In genomic region chr19:3124630-3125029, GRCh38 we compare ENCODE assay signal across 25 cellular contexts. TPM values are rescaled to one million over a fixed set of nuclear protein-coding genes. Genes with fewer than 3 reads are reported as not detected.
DNase-seq lines count a peak whose midpoint lies in the region; ATAC-seq and TF ChIP-seq lines count a peak whose summit lies in the region.
"Had no signal": no experiment of that assay in that cellular context is flagged by ENCODE, and none has a peak within 500 bp of the region (broad histone marks: within the 10 kb centered on the region; RNA-seq: fewer than 3 reads in every experiment).

No MANE protein-coding gene starts in this region.

- no TSS peak for BruUV-seq in OCI-LY7 (replicated peaks; lab: Mats Ljungman, UMichigan)

- no peaks in the 10 kb centered on the region for H3K9me3 ChIP-seq in BLaER1
- H3K9me3 ChIP-seq in OCI-LY7 (ENCODE audit: low read length): no peaks in the 10 kb centered on the region

- H3K4me3 ChIP-seq in BLaER1: no peak overlapping the region
- H3K4me3 ChIP-seq in GM06990 (replicated peaks; ENCODE audit: low read depth, low read length): no peak overlapping the region
- H3K4me3 ChIP-seq in OCI-LY7 (ENCODE audit: low read depth, low read length, poor library complexity, severe bottlenecking): no peak overlapping the region

- TF ChIP-seq CTCF in GM06990 (IDR thresholded peaks at IDR 0.05; ENCODE audit: insufficient read depth, low read length, poor library complexity, severe bottlenecking) (no peak), OCI-LY7 (conservative IDR thresholded peaks at IDR 0.05; ENCODE audit: low read length) (no peak)

- no peak overlapping the region for H2AFZ ChIP-seq in OCI-LY7 (ENCODE audit: low read length)

- H3K27ac ChIP-seq in BLaER1: peak overlapping the region; percentile 71
- H3K27ac ChIP-seq in OCI-LY7 (ENCODE audit: low read depth, low read length, poor library complexity, severe bottlenecking): no peak overlapping the region

- peaks cover 83% of the 10 kb centered on the region for H3K4me1 ChIP-seq in BLaER1
- H3K4me1 ChIP-seq in OCI-LY7 (ENCODE audit: insufficient read depth, low read length, poor library complexity, severe bottlenecking): peaks cover 12% of the 10 kb centered on the region

- H3K9me2 ChIP-seq in OCI-LY7 (ENCODE audit: insufficient read depth, low read length): no peaks in the 10 kb centered on the region

- no peaks in the 10 kb centered on the region for H3K27me3 ChIP-seq in BLaER1
- H3K27me3 ChIP-seq in GM06990 (replicated peaks; ENCODE audit: control insufficient read depth, insufficient read depth, low read length): no peaks in the 10 kb centered on the region

- DNase-seq in GM06990 (ENCODE audit: extremely low read depth, insufficient read length): peak; percentile 30
- DNase-seq in OCI-LY7 (ENCODE audit: low spot score): peak; percentile 21
- no peak for DNase-seq in left colon
- no peak for DNase-seq in dermis blood vessel endothelial cell
- no peak for DNase-seq in NCI-H146 (lab: John Stamatoyannopoulos, UW)
- DNase-seq: ACHN; AML-193; Calu3; CD4-positive, alpha-beta memory T cell; DMS53; Kasumi-1; NCI-H1105; NCI-H1930; NCI-H2171 treated with DMSO at 0.1 percent for 48 hours; NCI-H510A; NCI-H774; SHP77; T-helper 1 cell had no signal

- H3K4me2 ChIP-seq in BLaER1 (peak overlapping the region; percentile 93), OCI-LY7 (ENCODE audit: low read length) (peak overlapping the region; percentile 58; the same call in 1 of the 2 replicates)

- intact Hi-C loops in OCI-LY7 (cut with micrococcal nuclease; ENCODE audit: unreplicated experiment) (loop anchor here (5.0 kb wide), 1 partner anchor 172 kb away; no protein-coding TSS in a partner anchor), left colon (cut with DNase I, micrococcal nuclease) (no loop called here)

- POLR2A ChIA-PET in OCI-LY7 (lab: Charles Lee): no interaction called here

- CTCF ChIA-PET in OCI-LY7 (lab: Charles Lee; ENCODE audit: unreplicated experiment): interaction anchor here (0.6 to 1.0 kb wide), 2 partner anchors 9 to 174 kb away, joined by 3 to 4 read pairs; no protein-coding TSS in a partner anchor

- peaks cover 16% of the 10 kb centered on the region for H3K36me3 ChIP-seq in BLaER1
- no peaks in the 10 kb centered on the region for H3K36me3 ChIP-seq in GM06990 (ENCODE audit: control insufficient read depth, insufficient read depth, low read length)
- H3K36me3 ChIP-seq in OCI-LY7 (ENCODE audit: insufficient read depth, low read length): no peaks in the 10 kb centered on the region

- ATAC-seq in left colon: peak; percentile 26
- ATAC-seq in esophagus mucosa: no peak
- ATAC-seq in GM18870 (IDR thresholded peaks at IDR 0.05; ENCODE audit: unreplicated experiment): no peak
- ATAC-seq: Panc1, SK-N-SH treated with all-trans-retinoic acid at 6 μM for 48 hours had no signal

- H3K9ac ChIP-seq in BLaER1: no peak overlapping the region

- H4K20me1 ChIP-seq in BLaER1: no peaks in the 10 kb centered on the region
- H4K20me1 ChIP-seq in OCI-LY7 (ENCODE audit: insufficient read depth, low read length): no peaks in the 10 kb centered on the region

- no peaks in the 10 kb centered on the region for H3K79me2 ChIP-seq in OCI-LY7 (ENCODE audit: insufficient read depth, low read depth, low read length)

RNA-seq across cellular contexts. Expression of gene GNA15, which starts 11.2 kb away (rescaled TPM):
- not detected in 2 replicates for total RNA-seq in OCI-LY7 (2014; rRNA removed; shearing (Covaris generic))
- total RNA-seq in OCI-LY7 (2022) (not detected in 2 replicates), left colon (1 to 10 TPM; 3.0 to 4.8 TPM), dermis blood vessel endothelial cell (under 0.01 and 0.23 TPM in 2 replicates), esophagus mucosa (105 TPM)

RNA-seq across cellular contexts. Expression of gene GNA11, which starts 30.5 kb away (rescaled TPM):
- 12.9 and 13.4 TPM in 2 replicates for total RNA-seq in OCI-LY7 (2014; rRNA removed; shearing (Covaris generic))
- total RNA-seq in OCI-LY7 (2022): 10.1 and 14.3 TPM in 2 replicates
- 100 to 1,000 TPM; 215 to 248 TPM for total RNA-seq in left colon
- total RNA-seq in dermis blood vessel endothelial cell: 80.8 and 87.2 TPM in 2 replicates
- 24.2 TPM for total RNA-seq in esophagus mucosa

RNA-seq across cellular contexts. Expression of gene S1PR4, which starts 53.9 kb away (rescaled TPM):
- total RNA-seq in OCI-LY7 (2014; rRNA removed; shearing (Covaris generic)): 25.9 and 34.1 TPM in 2 replicates
- total RNA-seq in OCI-LY7 (2022) (25.8 and 26.5 TPM in 2 replicates), left colon (1 to 10 TPM in 1 of 2 donors, under 1 TPM in 1; 0.55 to 1.1 TPM), dermis blood vessel endothelial cell (2.1 and 2.2 TPM in 2 replicates), esophagus mucosa (1.1 TPM)
- total RNA-seq: Calu3, G401, HT-29 had no signal

Comparison
In these comparisons a context has a peak if more than half of its experiments do, and no peak if none do; other contexts are left out.
1. DNase-seq: peak in GM06990 (single experiment) and OCI-LY7 (single experiment); none in left colon (0 of 2), dermis blood vessel endothelial cell (single experiment) and NCI-H146 (single experiment).
2. RNA of gene GNA15, which starts 11.2 kb away (total RNA-seq): 105 TPM in esophagus mucosa (single experiment); 3.0 to 4.8 TPM in left colon, not detected in OCI-LY7 and under 0.01 to 0.23 TPM in dermis blood vessel endothelial cell; every median in the first group is over 10 times any median in the second.